Comparison of ENCODE assay signal across 9 cellular contexts in the genomic region with DNA sequence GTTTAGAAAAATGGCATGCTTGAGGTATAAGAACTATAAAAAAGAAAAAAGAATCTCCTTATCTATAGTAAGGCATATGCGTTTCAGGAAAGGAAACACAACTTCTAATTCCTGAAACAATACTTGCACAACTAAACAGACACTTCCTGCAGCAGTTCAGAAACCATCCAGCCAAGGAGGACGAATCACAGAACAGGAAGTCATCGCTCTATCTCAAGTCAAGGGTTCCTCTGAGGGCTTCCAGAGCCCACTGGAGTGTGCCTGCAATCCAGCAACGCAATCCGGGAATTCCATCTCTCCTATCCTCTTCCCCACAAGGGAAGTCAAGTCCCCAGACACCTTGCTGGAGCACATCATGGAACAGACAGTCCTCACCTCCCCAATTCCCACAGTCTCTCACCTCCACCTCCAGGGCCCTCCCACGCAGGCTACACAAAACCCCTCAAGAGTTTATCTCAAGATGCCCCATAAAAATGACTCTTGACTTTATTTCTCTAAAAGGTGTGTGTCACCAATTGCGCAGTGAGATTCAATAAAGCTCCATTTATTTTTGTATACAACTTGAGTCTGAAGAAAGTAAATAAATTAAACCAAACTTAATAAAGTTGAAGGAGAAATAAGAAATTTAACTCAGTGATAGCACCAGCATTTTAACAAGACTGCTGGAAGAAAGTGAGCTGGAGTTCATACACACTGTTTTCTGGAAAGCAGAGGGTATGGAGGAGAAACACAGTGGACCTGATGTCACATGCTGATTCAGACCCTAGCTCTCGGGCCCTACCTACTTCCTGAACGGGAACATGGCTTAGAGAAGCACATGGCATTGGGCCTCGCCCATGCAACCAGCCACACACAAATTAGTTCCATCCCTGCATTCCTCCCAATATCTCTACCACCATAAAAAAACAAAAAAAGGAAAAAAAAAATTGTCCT. TPM values are rescaled to one million over a fixed set of nuclear protein-coding genes. Genes with fewer than 3 reads are reported as not detected.
DNase-seq lines count a peak whose midpoint lies in the region; ATAC-seq, FAIRE-seq and TF ChIP-seq lines count a peak whose summit lies in the region.
"Had no signal": no experiment of that assay in that cellular context is flagged by ENCODE, and none has a peak within 500 bp of the region (broad histone marks: within the 10 kb centered on the region; RNA-seq: fewer than 3 reads in every experiment).

No MANE protein-coding gene starts in this region.

- no peak for TF ChIP-seq POLR2A in HCT116 (IDR thresholded peaks at IDR 0.05; ENCODE audit: borderline replicate concordance, extremely low read depth, insufficient read depth, insufficient read length)
- TF ChIP-seq POLR2A in GM12892 (IDR thresholded peaks at IDR 0.05; ENCODE audit: low read depth, low read length), result no peak

- H4K20me1 ChIP-seq in HCT116 (ENCODE audit: insufficient read depth), result no peaks in the 10 kb centered on the region

- TF ChIP-seq RAD21 in HCT116 (IDR thresholded peaks at IDR 0.05; ENCODE audit: low read depth), result no peak

- H3K4me1 ChIP-seq in HCT116 (ENCODE audit: control insufficient read depth in 1 of 2, insufficient read depth in 2 of 2, low read length in 2 of 2) (peaks cover 0 to 11% of the 10 kb centered on the region in 2 experiments; a peak in 1 of 4 replicates), lower lobe of right lung (peaks cover 48% of the 10 kb centered on the region)

- no peak for ATAC-seq in HCT116
- peak; percentile 77 to 80 for ATAC-seq in lower lobe of right lung
- ATAC-seq in WTC11, result no peak
- no peak for ATAC-seq in GM19455 (IDR thresholded peaks at IDR 0.05; ENCODE audit: unreplicated experiment)

- H2AFZ ChIP-seq in HCT116 (ENCODE audit: low read depth, low read length, poor library complexity, severe bottlenecking), result no peak overlapping the region

- RAD21 ChIA-PET in HCT116 (lab: Charles Lee; ENCODE audit: low non-redundant PET in 1 of 2, low total read pairs in 2 of 2, uncharacterized antibody in 2 of 2, unreplicated experiment in 2 of 2), result no interaction called here

- CTCF ChIA-PET in HCT116 (lab: Charles Lee), result no interaction called here
- CTCF ChIA-PET in WTC11 (lab: Charles Lee), result no interaction called here

- TF ChIP-seq CTCF in HCT116 (IDR thresholded peaks at IDR 0.05 in 2 of 3, conservative IDR thresholded peaks at IDR 0.05 in 1 of 3; ENCODE audit: borderline replicate concordance in 1 of 3, insufficient read depth in 1 of 3, low read depth in 2 of 3, low read length in 2 of 3), result no peak
- no peak for TF ChIP-seq CTCF in lower lobe of right lung (IDR thresholded peaks at IDR 0.05)
- no peak for TF ChIP-seq CTCF in WTC11 (IDR thresholded peaks at IDR 0.05)

- no peaks in the 10 kb centered on the region for H3K9me3 ChIP-seq in HCT116 (ENCODE audit: control insufficient read depth in 1 of 2, insufficient read depth in 1 of 2, low read depth in 1 of 2, low read length in 2 of 2)
- no peaks in the 10 kb centered on the region for H3K9me3 ChIP-seq in lower lobe of right lung

- no peaks in the 10 kb centered on the region for H3K27me3 ChIP-seq in HCT116 (ENCODE audit: insufficient read depth, low read length)
- H3K27me3 ChIP-seq in lower lobe of right lung (ENCODE audit: low read depth), result no peaks in the 10 kb centered on the region

- no peak for FAIRE-seq in GM12892 (lab: Jason Lieb, UNC)

- BruUV-seq in HCT116 (replicated peaks; lab: Mats Ljungman, UMichigan), result no TSS peak

- peak; percentile 36 for DNase-seq in GF-D8 (lab: John Stamatoyannopoulos, UW)
- DNase-seq in HCT116 (ENCODE audit: low read depth, low spot score), result no peak
- DNase-seq in SKM-1 treated with dmso at 0.1 percent for 144 hours (lab: John Stamatoyannopoulos, UW; ENCODE audit: unreplicated experiment), result peak; percentile 62
- peak; percentile 53 for DNase-seq in lower lobe of right lung
- no peak for DNase-seq in stimulated activated CD4-positive, alpha-beta T cell treated with anti-CD3 and anti-CD28 coated beads, Interleukin-4, amount 100 ng/mL, for 4 hours
- no peak for DNase-seq in WTC11 (ENCODE audit: low spot score)
- DNase-seq in GM12892 (ENCODE audit: insufficient read length), result no peak
- DNase-seq: NCI-H1092 had no signal

- H3K4me2 ChIP-seq in HCT116 (ENCODE audit: low read length), result no peak overlapping the region

- H3K27ac ChIP-seq in HCT116 (ENCODE audit: low read depth, low read length) (no peak overlapping the region), lower lobe of right lung (peak overlapping the region; percentile 76)

- no peak overlapping the region for H3K4me3 Mint-ChIP-seq in WTC11

- no peaks in the 10 kb centered on the region for H3K36me3 Mint-ChIP-seq in WTC11

- H3K79me2 ChIP-seq in HCT116 (ENCODE audit: insufficient read depth, low read length), result no peaks in the 10 kb centered on the region

- H3K27ac Mint-ChIP-seq in WTC11, result no peak overlapping the region

- H3K36me3 ChIP-seq in HCT116 (ENCODE audit: control insufficient read depth in 1 of 2, insufficient read depth in 2 of 2, low read length in 2 of 2), result no peaks in the 10 kb centered on the region
- no peaks in the 10 kb centered on the region for H3K36me3 ChIP-seq in lower lobe of right lung

- intact Hi-C loops in HCT116 (cut with micrococcal nuclease) (no loop called here), lower lobe of right lung (cut with DNase I) (no loop called here)

- peaks cover 16% of the 10 kb centered on the region for H3K4me1 Mint-ChIP-seq in WTC11

- H3K9me3 Mint-ChIP-seq in WTC11, result no peaks in the 10 kb centered on the region

- no peaks in the 10 kb centered on the region for H3K9me2 ChIP-seq in HCT116 (ENCODE audit: insufficient read depth)

- H3K4me3 ChIP-seq in HCT116 (replicated peaks in 1 of 2; ENCODE audit: low read depth in 1 of 2, low read length in 2 of 2) (no peak overlapping the region), lower lobe of right lung (no peak overlapping the region)

- POLR2A ChIA-PET in HCT116 (lab: Charles Lee) (no interaction called here), WTC11 (lab: Charles Lee) (no interaction called here)

- H3K27me3 Mint-ChIP-seq in WTC11 (ENCODE audit: low read depth), result no peaks in the 10 kb centered on the region

- H3K9ac ChIP-seq in HCT116 (ENCODE audit: low read length), result no peak overlapping the region

TF ChIP-seq in HCT116, 20 proteins besides CTCF, POLR2A, EP300 and RAD21:
- TF ChIP-seq, protein P1, sequence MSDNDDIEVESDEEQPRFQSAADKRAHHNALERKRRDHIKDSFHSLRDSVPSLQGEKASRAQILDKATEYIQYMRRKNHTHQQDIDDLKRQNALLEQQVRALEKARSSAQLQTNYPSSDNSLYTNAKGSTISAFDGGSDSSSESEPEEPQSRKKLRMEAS (IDR thresholded peaks at IDR 0.05), result 0 out of 2 replicates have a peak, but pooled peaks have one; percentile 18
- no peak for TF ChIP-seq SP1 (IDR thresholded peaks at IDR 0.05; ENCODE audit: low read depth)

TF ChIP-seq in WTC11, 78 proteins besides CTCF, POLR2A, EP300 and RAD21 (continues in another document):
- TF ChIP-seq, protein P2, sequence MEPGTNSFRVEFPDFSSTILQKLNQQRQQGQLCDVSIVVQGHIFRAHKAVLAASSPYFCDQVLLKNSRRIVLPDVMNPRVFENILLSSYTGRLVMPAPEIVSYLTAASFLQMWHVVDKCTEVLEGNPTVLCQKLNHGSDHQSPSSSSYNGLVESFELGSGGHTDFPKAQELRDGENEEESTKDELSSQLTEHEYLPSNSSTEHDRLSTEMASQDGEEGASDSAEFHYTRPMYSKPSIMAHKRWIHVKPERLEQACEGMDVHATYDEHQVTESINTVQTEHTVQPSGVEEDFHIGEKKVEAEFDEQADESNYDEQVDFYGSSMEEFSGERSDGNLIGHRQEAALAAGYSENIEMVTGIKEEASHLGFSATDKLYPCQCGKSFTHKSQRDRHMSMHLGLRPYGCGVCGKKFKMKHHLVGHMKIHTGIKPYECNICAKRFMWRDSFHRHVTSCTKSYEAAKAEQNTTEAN (CRISPR knock-in tag; IDR thresholded peaks at IDR 0.05), result no peak
- TF ChIP-seq FOXK1 (CRISPR knock-in tag; IDR thresholded peaks at IDR 0.05), result no peak
- no peak for TF ChIP-seq SMAD3 (CRISPR knock-in tag; IDR thresholded peaks at IDR 0.05; ENCODE audit: borderline replicate concordance)
- TF ChIP-seq, protein P3, sequence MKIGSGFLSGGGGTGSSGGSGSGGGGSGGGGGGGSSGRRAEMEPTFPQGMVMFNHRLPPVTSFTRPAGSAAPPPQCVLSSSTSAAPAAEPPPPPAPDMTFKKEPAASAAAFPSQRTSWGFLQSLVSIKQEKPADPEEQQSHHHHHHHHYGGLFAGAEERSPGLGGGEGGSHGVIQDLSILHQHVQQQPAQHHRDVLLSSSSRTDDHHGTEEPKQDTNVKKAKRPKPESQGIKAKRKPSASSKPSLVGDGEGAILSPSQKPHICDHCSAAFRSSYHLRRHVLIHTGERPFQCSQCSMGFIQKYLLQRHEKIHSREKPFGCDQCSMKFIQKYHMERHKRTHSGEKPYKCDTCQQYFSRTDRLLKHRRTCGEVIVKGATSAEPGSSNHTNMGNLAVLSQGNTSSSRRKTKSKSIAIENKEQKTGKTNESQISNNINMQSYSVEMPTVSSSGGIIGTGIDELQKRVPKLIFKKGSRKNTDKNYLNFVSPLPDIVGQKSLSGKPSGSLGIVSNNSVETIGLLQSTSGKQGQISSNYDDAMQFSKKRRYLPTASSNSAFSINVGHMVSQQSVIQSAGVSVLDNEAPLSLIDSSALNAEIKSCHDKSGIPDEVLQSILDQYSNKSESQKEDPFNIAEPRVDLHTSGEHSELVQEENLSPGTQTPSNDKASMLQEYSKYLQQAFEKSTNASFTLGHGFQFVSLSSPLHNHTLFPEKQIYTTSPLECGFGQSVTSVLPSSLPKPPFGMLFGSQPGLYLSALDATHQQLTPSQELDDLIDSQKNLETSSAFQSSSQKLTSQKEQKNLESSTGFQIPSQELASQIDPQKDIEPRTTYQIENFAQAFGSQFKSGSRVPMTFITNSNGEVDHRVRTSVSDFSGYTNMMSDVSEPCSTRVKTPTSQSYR (CRISPR knock-in tag; IDR thresholded peaks at IDR 0.05), result no peak
- no peak for TF ChIP-seq PRRX2 (CRISPR knock-in tag; IDR thresholded peaks at IDR 0.05)
- no peak for TF ChIP-seq ZBTB21 (CRISPR knock-in tag; IDR thresholded peaks at IDR 0.05; ENCODE audit: borderline replicate concordance)
- TF ChIP-seq TEAD4 (CRISPR knock-in tag; IDR thresholded peaks at IDR 0.05), result no peak

RNA-seq across cellular contexts. Expression of a gene that starts 39.9 kb away (rescaled TPM):
- total RNA-seq in HCT116 (2021; ENCODE audit: unreplicated experiment) (12.5 TPM), lower lobe of right lung (45.5 TPM), WTC11 (2021) (10.9 to 14.3 TPM (median 11.6 TPM) in 3 replicates)
- 11.6 and 12.1 TPM in 2 replicates for polyA plus RNA-seq in HCT116 (2012)
- not detected for polyA plus RNA-seq in GM12892 (2012; ENCODE audit: missing spikeins)

Comparison
In these comparisons a context has a peak if more than half of its experiments do, and no peak if none do; other contexts are left out.
1. DNase-seq: peak in GF-D8 (single experiment), SKM-1 treated with dmso at 0.1 percent for 144 hours (single experiment) and lower lobe of right lung (single experiment); none in HCT116 (single experiment), stimulated activated CD4-positive, alpha-beta T cell treated with anti-CD3 and anti-CD28 coated beads, Interleukin-4, amount 100 ng/mL, for 4 hours (0 of 2), WTC11 (single experiment) and GM12892 (single experiment).
2. ATAC-seq: peak in lower lobe of right lung (2 of 2); none in HCT116 (single experiment), WTC11 (single experiment) and GM19455 (single experiment).